In genomic region chr6:125809771-125810315, GRCh38 we compare ENCODE assay signal across 18 cellular contexts.
"Had no signal": no experiment of that assay in that cellular context is flagged by ENCODE, and none has a peak within 500 bp of the region (broad histone marks: within the 10 kb centered on the region; RNA-seq: fewer than 3 reads in every experiment).

No MANE protein-coding gene starts in this region.

- H3K4me1 ChIP-seq: neural progenitor cell had no signal

- H3K4me3 ChIP-seq: lung, neural progenitor cell, ovary, right lobe of liver, suprapubic skin, upper lobe of left lung had no signal

- H3K4me3 Mint-ChIP-seq: neural progenitor cell had no signal

- H3K27ac ChIP-seq: epithelial cell of prostate, neural progenitor cell, ovary, right lobe of liver, suprapubic skin, upper lobe of left lung had no signal

- H3K9ac ChIP-seq: neural progenitor cell had no signal

- ATAC-seq: activated CD4-positive, CD25-positive, alpha-beta regulatory T cell treated with anti-CD3 and anti-CD28 coated beads, Interleukin-2, amount 50 U/mL, for 24 hours; activated T-helper 17 cell treated with anti-CD3 and anti-CD28 coated beads, Interleukin-2, amount 50 U/mL, for 72 hours; left colon; right lobe of liver; stimulated activated naive CD8-positive, alpha-beta T cell treated with anti-CD3 and anti-CD28 coated beads, Interleukin-15, Interleukin-2, amounts not matched to agents 100 U/mL and 50 U/mL, for 24 hours had no signal

- H3K36me3 ChIP-seq: neural progenitor cell, ovary, right lobe of liver, suprapubic skin, upper lobe of left lung had no signal

- H3K27me3 Mint-ChIP-seq: activated T-helper 17 cell treated with anti-CD3 and anti-CD28 coated beads, Interleukin-2, amount 50 U/mL, for 72 hours had no signal

- H3K27me3 ChIP-seq: neural progenitor cell, ovary, right lobe of liver, suprapubic skin, upper lobe of left lung had no signal

- H3K36me3 Mint-ChIP-seq: neural progenitor cell had no signal

- H3K27ac Mint-ChIP-seq: activated T-helper 17 cell treated with anti-CD3 and anti-CD28 coated beads, Interleukin-2, amount 50 U/mL, for 72 hours; neural progenitor cell had no signal

- H3K9me3 Mint-ChIP-seq: activated T-helper 17 cell treated with anti-CD3 and anti-CD28 coated beads, Interleukin-2, amount 50 U/mL, for 72 hours; neural progenitor cell had no signal

- H2AFZ ChIP-seq: neural progenitor cell had no signal

- H3K4me2 ChIP-seq: neural progenitor cell had no signal

- H3K9me3 ChIP-seq: ovary, right lobe of liver, suprapubic skin, upper lobe of left lung had no signal

- DNase-seq: activated naive CD4-positive, alpha-beta T cell treated with Interleukin-2 at 50 U/mL for 16 hours; activated T-cell treated with anti-CD3 and anti-CD28 coated beads for 4 hours; aorta; effector memory CD4-positive, alpha-beta T cell; foreskin melanocyte; head of caudate nucleus; left colon; midbrain; ovary; right lobe of liver; stimulated activated naive CD8-positive, alpha-beta T cell treated with anti-CD3 and anti-CD28 coated beads, Interleukin-15, Interleukin-2, amounts not matched to agents 100 U/mL and 50 U/mL, for 24 hours; upper lobe of left lung had no signal
